Comparison of ENCODE assay signal across 35 cellular contexts in the genomic region with DNA sequence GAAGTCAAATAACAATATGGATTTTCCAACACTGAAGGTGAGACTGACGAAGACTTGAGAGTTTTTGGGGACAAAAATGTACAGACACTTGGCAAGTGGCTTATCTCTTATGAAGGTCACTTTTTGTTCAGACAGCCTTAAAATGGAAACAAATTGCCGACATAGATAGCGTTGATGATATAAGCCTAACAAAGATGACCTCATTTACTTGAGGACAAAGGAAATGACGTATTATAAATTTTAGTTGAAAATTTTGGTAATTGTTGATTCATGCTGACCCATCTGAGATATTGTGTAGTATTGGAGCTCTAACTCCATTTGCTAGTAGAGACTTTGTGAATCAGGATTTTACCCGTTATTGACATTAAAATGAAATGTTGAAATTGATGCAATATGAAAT.
DNase-seq lines count a peak whose midpoint lies in the region; ATAC-seq, FAIRE-seq and TF ChIP-seq lines count a peak whose summit lies in the region.
"Had no signal": no experiment of that assay in that cellular context is flagged by ENCODE, and none has a peak within 500 bp of the region (broad histone marks: within the 10 kb centered on the region; RNA-seq: fewer than 3 reads in every experiment).

No MANE protein-coding gene starts in this region.

- TF ChIP-seq RAD21 in HepG2 (CRISPR knock-in tag; IDR thresholded peaks at IDR 0.05) (no peak), K562 (CRISPR knock-in tag; conservative IDR thresholded peaks at IDR 0.05 in 1 of 2, IDR thresholded peaks at IDR 0.05 in 1 of 2) (no peak)

- TF ChIP-seq EP300 in HepG2 (IDR thresholded peaks at IDR 0.05; ENCODE audit: low read depth in 2 of 2, low read length in 2 of 2) (no peak), HepG2 (CRISPR knock-in tag; IDR thresholded peaks at IDR 0.05; ENCODE audit: borderline replicate concordance) (no peak), K562 (IDR thresholded peaks at IDR 0.05; ENCODE audit: low read length) (no peak)

- H3K27me3 Mint-ChIP-seq in type B pancreatic cell: no peaks in the 10 kb centered on the region
- H3K27me3 Mint-ChIP-seq: B cell; CD4-positive, alpha-beta memory T cell; CD4-positive, alpha-beta T cell; CD8-positive, alpha-beta memory T cell had no signal

- H3K36me3 ChIP-seq in HepG2 (replicated peaks in 1 of 2; ENCODE audit: control insufficient read depth in 1 of 2, insufficient read depth in 2 of 2, low read length in 2 of 2) (no peaks in the 10 kb centered on the region), right lobe of liver (no peaks in the 10 kb centered on the region), K562 (ENCODE audit: control insufficient read depth, insufficient read depth, low read length) (no peaks in the 10 kb centered on the region), endothelial cell of umbilical vein (ENCODE audit: control insufficient read depth in 2 of 2, extremely low read depth in 1 of 2, insufficient read depth in 2 of 2, low read length in 2 of 2) (no peaks in the 10 kb centered on the region)
- H3K36me3 ChIP-seq: BE2C; BLaER1; BLaER1 treated with 17β-estradiol and CSF1 and Interleukin-3, amounts not matched to agents 10 nM and 100 nM had no signal

- dilution Hi-C loops in endothelial cell of umbilical vein (cut with MboI; ENCODE audit: extremely low pct_ligation_motif_present, low sequenced_read_pairs): no loop called here

- no peak overlapping the region for H3K4me3 Mint-ChIP-seq in type B pancreatic cell
- H3K4me3 Mint-ChIP-seq: B cell; CD14-positive monocyte; CD4-positive, alpha-beta memory T cell; CD4-positive, alpha-beta T cell; CD4-positive, CD25-positive, alpha-beta regulatory T cell; CD8-positive, alpha-beta memory T cell; CD8-positive, alpha-beta T cell had no signal

- TF ChIP-seq POLR2A in HepG2 (IDR thresholded peaks at IDR 0.05; ENCODE audit: insufficient read depth in 1 of 2, low read depth in 2 of 2, low read length in 2 of 2) (no peak), right lobe of liver (IDR thresholded peaks at IDR 0.05) (no peak), K562 (conservative IDR thresholded peaks at IDR 0.05) (no peak), endothelial cell of umbilical vein (IDR thresholded peaks at IDR 0.05; ENCODE audit: low read depth, low read length) (no peak)

- H3K4me3 ChIP-seq in HepG2 (replicated peaks in 1 of 3; ENCODE audit: insufficient read depth in 1 of 3, low read depth in 2 of 3, low read length in 3 of 3) (no peak overlapping the region), right lobe of liver (no peak overlapping the region), K562 (no peak overlapping the region), endothelial cell of umbilical vein (replicated peaks in 1 of 3; ENCODE audit: insufficient read depth in 1 of 3, low read depth in 1 of 3, low read length in 3 of 3) (no peak overlapping the region)
- H3K4me3 ChIP-seq: A549; BLaER1; BLaER1 treated with 17β-estradiol and CSF1 and Interleukin-3, amounts not matched to agents 10 nM and 100 nM had no signal

- TF ChIP-seq CTCF in HepG2 (CRISPR knock-in tag; IDR thresholded peaks at IDR 0.05) (no peak), right lobe of liver (IDR thresholded peaks at IDR 0.05) (no peak), K562 (IDR thresholded peaks at IDR 0.05 in 2 of 3, conservative IDR thresholded peaks at IDR 0.05 in 1 of 3; ENCODE audit: insufficient read depth in 2 of 3, low read depth in 1 of 3, low read length in 3 of 3) (no peak), endothelial cell of umbilical vein (IDR thresholded peaks at IDR 0.05; ENCODE audit: extremely low read depth in 1 of 2, insufficient read depth in 1 of 2, low read depth in 1 of 2, low read length in 2 of 2) (no peak), type B pancreatic cell (conservative IDR thresholded peaks at IDR 0.05) (no peak)

- H3K9ac ChIP-seq in HepG2 (ENCODE audit: insufficient read depth, low read depth, low read length) (no peak overlapping the region), K562 (ENCODE audit: insufficient read depth in 1 of 2, low read depth in 2 of 2, low read length in 2 of 2) (no peak overlapping the region), endothelial cell of umbilical vein (replicated peaks; ENCODE audit: extremely low read depth, insufficient read depth, low read length) (no peak overlapping the region)
- H3K9ac ChIP-seq: BLaER1; BLaER1 treated with 17β-estradiol and CSF1 and Interleukin-3, amounts not matched to agents 10 nM and 100 nM had no signal

- FAIRE-seq in HepG2 (lab: Jason Lieb, UNC): no peak
- no peak for FAIRE-seq in K562 (lab: Jason Lieb, UNC)
- FAIRE-seq in endothelial cell of umbilical vein (lab: Jason Lieb, UNC): no peak
- FAIRE-seq: A204.1, A549, D721Med had no signal

- H4K20me1 ChIP-seq in HepG2 (ENCODE audit: insufficient read depth, low read length) (no peaks in the 10 kb centered on the region), K562 (replicated peaks; ENCODE audit: control insufficient read depth, insufficient read depth, low read length) (no peaks in the 10 kb centered on the region), endothelial cell of umbilical vein (replicated peaks; ENCODE audit: control insufficient read depth, extremely low read depth, insufficient read depth, low read length) (no peaks in the 10 kb centered on the region)
- H4K20me1 ChIP-seq: BLaER1; BLaER1 treated with 17β-estradiol and CSF1 and Interleukin-3, amounts not matched to agents 10 nM and 100 nM had no signal

- H2AFZ ChIP-seq in HepG2 (ENCODE audit: low read length) (no peak overlapping the region), K562 (ENCODE audit: low read depth, low read length) (peak overlapping the region; percentile 25; the same call in 1 of the 2 replicates), endothelial cell of umbilical vein (ENCODE audit: low read depth, low read length) (no peak overlapping the region)

- ATAC-seq in HepG2 (no peak), right lobe of liver (no peak), K562 (no peak)
- ATAC-seq: A549; CD8-positive, alpha-beta T cell had no signal

- CTCF ChIA-PET in HepG2 (lab: Yijun Ruan, JAX; ENCODE audit: low intra/inter-chr PET ratio, low total read pairs): no interaction called here
- CTCF ChIA-PET in K562 (lab: Yijun Ruan, JAX; ENCODE audit: low intra/inter-chr PET ratio): no interaction called here
- CTCF ChIA-PET in endothelial cell of umbilical vein (lab: Charles Lee): interaction anchor here (1.3 kb wide), 2 partner anchors 10 to 37 kb away, joined by 3 to 4 read pairs; no protein-coding TSS in a partner anchor

- DNase-seq in HepG2 (ENCODE audit: low spot score) (no peak), right lobe of liver (no peak), K562 (ENCODE audit: extremely low read depth in 1 of 4, low spot score in 3 of 4) (no peak), endothelial cell of umbilical vein (ENCODE audit: low read depth, low spot score) (no peak), iPS-NIHi11 (ENCODE audit: low spot score) (no peak), type B pancreatic cell (ENCODE audit: extremely low spot score, unreplicated experiment) (no peak)
- DNase-seq: 8988T; ACHN; AML-193; BE2C; C1 segment of cervical spinal cord; Caco-2; Calu3; CD4-positive, alpha-beta memory T cell; CD4-positive, alpha-beta T cell; CD4-positive, CD25-positive, alpha-beta regulatory T cell; CD8-positive, alpha-beta memory T cell; CD8-positive, alpha-beta T cell; COR-L47; DMS 273 treated with DMSO at 0.1 percent for 48 hours; DMS153; DMS53; DMS79; DMS79 treated with DMSO at 0.1 percent for 48 hours; DND-41; EL had no signal

- H3K36me3 Mint-ChIP-seq in type B pancreatic cell: no peaks in the 10 kb centered on the region
- H3K36me3 Mint-ChIP-seq: CD14-positive monocyte; CD4-positive, alpha-beta memory T cell; CD4-positive, CD25-positive, alpha-beta regulatory T cell; CD8-positive, alpha-beta memory T cell; CD8-positive, alpha-beta T cell had no signal

- H3K9me3 ChIP-seq in HepG2 (ENCODE audit: low read length) (no peaks in the 10 kb centered on the region), right lobe of liver (no peaks in the 10 kb centered on the region), K562 (replicated peaks; ENCODE audit: control insufficient read depth, insufficient read depth, low read depth, low read length) (no peaks in the 10 kb centered on the region), endothelial cell of umbilical vein (replicated peaks; ENCODE audit: control insufficient read depth, insufficient read depth, low read length) (no peaks in the 10 kb centered on the region)
- H3K9me3 ChIP-seq: A549; BE2C; BLaER1; BLaER1 treated with 17β-estradiol and CSF1 and Interleukin-3, amounts not matched to agents 10 nM and 100 nM; Caco-2 had no signal

- H3K9me1 ChIP-seq in K562 (ENCODE audit: control insufficient read depth, insufficient read depth, low read length): no peaks in the 10 kb centered on the region
- no peaks in the 10 kb centered on the region for H3K9me1 ChIP-seq in endothelial cell of umbilical vein (replicated peaks; ENCODE audit: control insufficient read depth, extremely low read depth, insufficient read depth, low read length)

- H3K27ac Mint-ChIP-seq in type B pancreatic cell: no peak overlapping the region
- H3K27ac Mint-ChIP-seq: B cell; CD14-positive monocyte; CD4-positive, alpha-beta memory T cell; CD4-positive, alpha-beta T cell; CD4-positive, CD25-positive, alpha-beta regulatory T cell; CD8-positive, alpha-beta memory T cell; CD8-positive, alpha-beta T cell had no signal

- no peaks in the 10 kb centered on the region for H3K4me1 Mint-ChIP-seq in type B pancreatic cell (ENCODE audit: unreplicated experiment)
- H3K4me1 Mint-ChIP-seq: B cell; CD14-positive monocyte; CD4-positive, alpha-beta memory T cell; CD4-positive, CD25-positive, alpha-beta regulatory T cell; CD8-positive, alpha-beta memory T cell had no signal

- H3K27ac ChIP-seq in HepG2 (ENCODE audit: extremely low read length, insufficient read depth, low read length) (no peak overlapping the region), right lobe of liver (no peak overlapping the region), K562 (ENCODE audit: extremely low read depth, low read depth, low read length) (no peak overlapping the region), endothelial cell of umbilical vein (ENCODE audit: insufficient read depth, low read depth, low read length) (no peak overlapping the region)
- H3K27ac ChIP-seq: 22Rv1; A549; BLaER1; BLaER1 treated with 17β-estradiol and CSF1 and Interleukin-3, amounts not matched to agents 10 nM and 100 nM; C4-2B had no signal

- WGBS in HepG2 (ENCODE audit: low lambda C conversion rate): 4% methylated on average over 5 of the region's 5 CpGs
- 55% methylated on average over 5 of the region's 5 CpGs for WGBS in right lobe of liver (ENCODE audit: insufficient coverage, low coverage, low lambda C conversion rate, missing lambda C conversion rate)
- WGBS in K562 (ENCODE audit: insufficient coverage, low coverage, missing lambda C conversion rate): 15% methylated on average over 5 of the region's 5 CpGs

- H3K79me2 ChIP-seq in HepG2 (ENCODE audit: insufficient read depth, low read length) (no peaks in the 10 kb centered on the region), K562 (ENCODE audit: control insufficient read depth, insufficient read depth, low read length) (no peaks in the 10 kb centered on the region), endothelial cell of umbilical vein (ENCODE audit: control insufficient read depth, insufficient read depth, low read length) (no peaks in the 10 kb centered on the region)

- intact Hi-C loops in HepG2 (cut with micrococcal nuclease; ENCODE audit: unreplicated experiment) (no loop called here), right lobe of liver (cut with DNase I) (no loop called here), K562 (cut with micrococcal nuclease) (no loop called here), endothelial cell of umbilical vein (cut with micrococcal nuclease) (no loop called here)

- no peak overlapping the region for H3K4me2 ChIP-seq in HepG2 (ENCODE audit: low read depth, low read length)
- no peak overlapping the region for H3K4me2 ChIP-seq in K562 (ENCODE audit: insufficient read depth, low read length)
- H3K4me2 ChIP-seq in endothelial cell of umbilical vein (ENCODE audit: insufficient read depth, low read length): no peak overlapping the region
- H3K4me2 ChIP-seq: A549; BLaER1; BLaER1 treated with 17β-estradiol and CSF1 and Interleukin-3, amounts not matched to agents 10 nM and 100 nM had no signal

- no peaks in the 10 kb centered on the region for H3K9me3 Mint-ChIP-seq in type B pancreatic cell
- H3K9me3 Mint-ChIP-seq: CD14-positive monocyte; CD4-positive, alpha-beta memory T cell; CD4-positive, alpha-beta T cell; CD8-positive, alpha-beta T cell had no signal

- in situ Hi-C loops in HepG2 (cut with HindIII; ENCODE audit: extremely low pct_ligation_motif_present, low pct_unique_long_range_greater_than_20kb) (no loop called here), K562 (cut with MboI) (no loop called here)

- no peaks in the 10 kb centered on the region; a peak in 1 of 5 replicates for H3K27me3 ChIP-seq in HepG2 (ENCODE audit: control insufficient read depth in 1 of 2, insufficient read depth in 2 of 2, low read length in 2 of 2)
- H3K27me3 ChIP-seq in right lobe of liver: no peaks in the 10 kb centered on the region
- H3K27me3 ChIP-seq in K562 (ENCODE audit: control insufficient read depth in 2 of 2, insufficient read depth in 2 of 2, low read length in 2 of 2): no peaks in the 10 kb centered on the region
- H3K27me3 ChIP-seq in endothelial cell of umbilical vein (ENCODE audit: control insufficient read depth in 2 of 2, insufficient read depth in 2 of 2, low read length in 2 of 2): no peaks in the 10 kb centered on the region
- H3K27me3 ChIP-seq: BE2C; BLaER1; BLaER1 treated with 17β-estradiol and CSF1 and Interleukin-3, amounts not matched to agents 10 nM and 100 nM had no signal

- no TSS peak for BruUV-seq in HepG2 (replicated peaks; lab: Mats Ljungman, UMichigan)
- no TSS peak for BruUV-seq in K562 (replicated peaks; lab: Mats Ljungman, UMichigan)
- BruUV-seq in endothelial cell of umbilical vein (replicated peaks; lab: Mats Ljungman, UMichigan): no TSS peak

- H3K4me1 ChIP-seq in HepG2 (ENCODE audit: insufficient read depth, low read length) (no peaks in the 10 kb centered on the region), right lobe of liver (no peaks in the 10 kb centered on the region), K562 (replicated peaks in 1 of 2; ENCODE audit: control insufficient read depth in 2 of 2, insufficient read depth in 2 of 2, low read length in 2 of 2) (no peaks in the 10 kb centered on the region), endothelial cell of umbilical vein (ENCODE audit: control insufficient read depth, extremely low read depth, insufficient read depth, low read length) (no peaks in the 10 kb centered on the region)
- H3K4me1 ChIP-seq: A549; BE2C; BLaER1; BLaER1 treated with 17β-estradiol and CSF1 and Interleukin-3, amounts not matched to agents 10 nM and 100 nM; Caco-2 had no signal

- POLR2A ChIA-PET in HepG2 (lab: Yijun Ruan, JAX): no interaction called here
- POLR2A ChIA-PET in K562 (lab: Yijun Ruan, JAX): interaction anchor here (0.6 to 1.2 kb wide), 2 partner anchors 9 to 12 kb away, joined by 3 to 4 read pairs; no protein-coding TSS in a partner anchor
- POLR2A ChIA-PET in endothelial cell of umbilical vein (lab: Charles Lee): no interaction called here
